ENCODE assay signal across 12 cellular contexts in genomic region chr11:13315517-13316432, GRCh38. TPM values are rescaled to one million over a fixed set of nuclear protein-coding genes. Genes with fewer than 3 reads are reported as not detected.
DNase-seq lines count a peak whose midpoint lies in the region; ATAC-seq and TF ChIP-seq lines count a peak whose summit lies in the region.
"Had no signal": no experiment of that assay in that cellular context is flagged by ENCODE, and none has a peak within 500 bp of the region (broad histone marks: within the 10 kb centered on the region; RNA-seq: fewer than 3 reads in every experiment).

No MANE protein-coding gene starts in this region.

- H3K9ac ChIP-seq in mammary epithelial cell (ENCODE audit: insufficient read depth, low read length), result no peak overlapping the region

- H3K36me3 Mint-ChIP-seq in MCF 10A (ENCODE audit: insufficient read depth, unreplicated experiment), result peaks cover 24% of the 10 kb centered on the region

- no peaks in the 10 kb centered on the region for H4K20me1 ChIP-seq in mammary epithelial cell (ENCODE audit: insufficient read depth, low read length)

- H3K27ac ChIP-seq in mammary epithelial cell (ENCODE audit: insufficient read depth, low read depth, low read length) (no peak overlapping the region), vagina (peak overlapping the region; percentile 36)
- H3K27ac ChIP-seq: Peyer's patch had no signal

- peaks cover 72% of the 10 kb centered on the region for H3K4me1 Mint-ChIP-seq in MCF 10A (ENCODE audit: insufficient read depth, unreplicated experiment)

- ATAC-seq in left lobe of liver (peak; percentile 88), GM18861 (IDR thresholded peaks at IDR 0.05; ENCODE audit: unreplicated experiment) (no peak), HG03175 (IDR thresholded peaks at IDR 0.05; ENCODE audit: unreplicated experiment) (no peak)

- H3K27ac Mint-ChIP-seq in MCF 10A (ENCODE audit: low read depth, unreplicated experiment), result peak overlapping the region; percentile 87

- in situ Hi-C loops in mammary epithelial cell (cut with MboI; ENCODE audit: low sequenced_read_pairs in 2 of 2), result no loop called here

- intact Hi-C loops in MCF 10A (cut with micrococcal nuclease), result no loop called here
- intact Hi-C loops in mammary epithelial cell (cut with micrococcal nuclease), result loop anchor here (2.0 kb wide), 1 partner anchor 13 kb away; no protein-coding TSS in a partner anchor
- intact Hi-C loops in vagina (cut with DNase I), result no loop called here

- no peaks in the 10 kb centered on the region for H3K27me3 ChIP-seq in mammary epithelial cell (ENCODE audit: insufficient read depth, low read length)
- H3K27me3 ChIP-seq in vagina, result no peaks in the 10 kb centered on the region
- H3K27me3 ChIP-seq: Peyer's patch had no signal

- no peaks in the 10 kb centered on the region for H3K9me3 Mint-ChIP-seq in MCF 10A (ENCODE audit: unreplicated experiment)
- H3K9me3 Mint-ChIP-seq: brain had no signal

- H3K79me2 ChIP-seq in mammary epithelial cell (ENCODE audit: insufficient read depth, low read length), result peaks cover 84% of the 10 kb centered on the region

- H3K27me3 Mint-ChIP-seq in MCF 10A (ENCODE audit: insufficient read depth, unreplicated experiment), result no peaks in the 10 kb centered on the region

- no peak overlapping the region for H2AFZ ChIP-seq in mammary epithelial cell (ENCODE audit: low read depth, low read length)

- POLR2A ChIA-PET in MCF 10A (lab: Yijun Ruan, JAX), result interaction anchor here (0.7 to 3.9 kb wide), 13 partner anchors 9 to 70 kb away, joined by 3 to 28 read pairs (median 5); no protein-coding TSS in a partner anchor

- H3K4me3 ChIP-seq in mammary epithelial cell (replicated peaks in 1 of 3; ENCODE audit: insufficient read depth in 1 of 3, low read depth in 2 of 3, low read length in 3 of 3) (no peak overlapping the region), vagina (no peak overlapping the region)
- H3K4me3 ChIP-seq: Peyer's patch had no signal

- no peak for TF ChIP-seq CTCF in MCF 10A (IDR thresholded peaks at IDR 0.05; ENCODE audit: unreplicated experiment)
- no peak for TF ChIP-seq CTCF in mammary epithelial cell (conservative IDR thresholded peaks at IDR 0.05 in 1 of 2, IDR thresholded peaks at IDR 0.05 in 1 of 2; ENCODE audit: extremely low read depth in 1 of 2, insufficient read depth in 1 of 2, low read depth in 1 of 2, low read length in 2 of 2)
- TF ChIP-seq CTCF in vagina (IDR thresholded peaks at IDR 0.05), result no peak
- TF ChIP-seq CTCF in GM10266 (IDR thresholded peaks at IDR 0.05; ENCODE audit: control insufficient read depth, insufficient read depth, low read depth, missing control alignments), result no peak

- no peak for DNase-seq in MCF 10A (ENCODE audit: unreplicated experiment)
- DNase-seq in mammary epithelial cell, result no peak
- peak; percentile 76 for DNase-seq in RPMI7951 (ENCODE audit: low read depth)
- DNase-seq in left lobe of liver (ENCODE audit: low spot score), result peak; percentile 66
- DNase-seq in vagina (ENCODE audit: extremely low spot score in 2 of 2), result no peak
- no peak for DNase-seq in GM10266 (ENCODE audit: extremely low spot score)
- DNase-seq: activated CD4-positive, alpha-beta T cell treated with anti-CD3 and anti-CD28 coated beads, Interleukin-2, amount 50 U/mL, for 1 hour; NCI-H1436 treated with DMSO at 0.1 percent for 48 hours had no signal

- H3K36me3 ChIP-seq in mammary epithelial cell (ENCODE audit: insufficient read depth, low read length), result no peaks in the 10 kb centered on the region
- peaks cover 0 to under 1% of the 10 kb centered on the region in 2 donors for H3K36me3 ChIP-seq in vagina
- H3K36me3 ChIP-seq: Peyer's patch had no signal

- no peak for TF ChIP-seq POLR2A in vagina (IDR thresholded peaks at IDR 0.05)

- H3K9me3 ChIP-seq in mammary epithelial cell (replicated peaks; ENCODE audit: insufficient read depth, low read length) (no peaks in the 10 kb centered on the region), vagina (no peaks in the 10 kb centered on the region)
- H3K9me3 ChIP-seq: Peyer's patch had no signal

- BruUV-seq in MCF 10A (replicated peaks; lab: Mats Ljungman, UMichigan) (no TSS peak), mammary epithelial cell (replicated peaks; lab: Mats Ljungman, UMichigan) (no TSS peak)

- H3K4me3 Mint-ChIP-seq in MCF 10A (ENCODE audit: unreplicated experiment), result no peak overlapping the region
- H3K4me3 Mint-ChIP-seq: brain had no signal

- CTCF ChIA-PET in MCF 10A (lab: Yijun Ruan, JAX), result interaction anchor here (0.7 to 3.0 kb wide), 5 partner anchors 12 to 136 kb away, joined by 3 to 17 read pairs (median 7); no protein-coding TSS in a partner anchor
- CTCF ChIA-PET in mammary epithelial cell (lab: Charles Lee; ENCODE audit: low non-redundant PET), result no interaction called here

- dilution Hi-C loops in mammary epithelial cell (cut with HindIII; ENCODE audit: low sequenced_read_pairs), result no loop called here

- peaks cover 45% of the 10 kb centered on the region for H3K4me1 ChIP-seq in mammary epithelial cell (ENCODE audit: insufficient read depth, low read length)
- H3K4me1 ChIP-seq in vagina, result peaks cover 91% of the 10 kb centered on the region

- 96% methylated on average over 11 of the region's 11 CpGs for WGBS in mammary epithelial cell (ENCODE audit: low coverage, missing lambda C conversion rate)

- no peak overlapping the region for H3K4me2 ChIP-seq in mammary epithelial cell (ENCODE audit: insufficient read depth, low read depth, low read length)

RNA-seq across cellular contexts. Expression of gene BMAL1, which starts 38.2 kb away (rescaled TPM):
- total RNA-seq in MCF 10A (2022), result 71.6 and 88.4 TPM in 2 replicates
- 10 to 100 TPM; 20.8 to 21.2 TPM for total RNA-seq in mammary epithelial cell
- polyA plus RNA-seq in mammary epithelial cell, result 15.9 TPM
- polyA minus RNA-seq in mammary epithelial cell, result 41.6 TPM
- 8.8 and 14.2 TPM in 2 replicates for total RNA-seq in RPMI7951 (2014; rRNA removed; shearing (Covaris generic))
- 37.0 TPM for total RNA-seq in left lobe of liver
- total RNA-seq in vagina, result 44.0 TPM

Comparison
In these comparisons a context has a peak if more than half of its experiments do, and no peak if none do; other contexts are left out.
1. DNase-seq: peak in RPMI7951 (single experiment) and left lobe of liver (single experiment); none in MCF 10A (single experiment), mammary epithelial cell (single experiment), vagina (0 of 2) and GM10266 (single experiment).